Comparison of ENCODE assay signal across 14 cellular contexts in the genomic region with DNA sequence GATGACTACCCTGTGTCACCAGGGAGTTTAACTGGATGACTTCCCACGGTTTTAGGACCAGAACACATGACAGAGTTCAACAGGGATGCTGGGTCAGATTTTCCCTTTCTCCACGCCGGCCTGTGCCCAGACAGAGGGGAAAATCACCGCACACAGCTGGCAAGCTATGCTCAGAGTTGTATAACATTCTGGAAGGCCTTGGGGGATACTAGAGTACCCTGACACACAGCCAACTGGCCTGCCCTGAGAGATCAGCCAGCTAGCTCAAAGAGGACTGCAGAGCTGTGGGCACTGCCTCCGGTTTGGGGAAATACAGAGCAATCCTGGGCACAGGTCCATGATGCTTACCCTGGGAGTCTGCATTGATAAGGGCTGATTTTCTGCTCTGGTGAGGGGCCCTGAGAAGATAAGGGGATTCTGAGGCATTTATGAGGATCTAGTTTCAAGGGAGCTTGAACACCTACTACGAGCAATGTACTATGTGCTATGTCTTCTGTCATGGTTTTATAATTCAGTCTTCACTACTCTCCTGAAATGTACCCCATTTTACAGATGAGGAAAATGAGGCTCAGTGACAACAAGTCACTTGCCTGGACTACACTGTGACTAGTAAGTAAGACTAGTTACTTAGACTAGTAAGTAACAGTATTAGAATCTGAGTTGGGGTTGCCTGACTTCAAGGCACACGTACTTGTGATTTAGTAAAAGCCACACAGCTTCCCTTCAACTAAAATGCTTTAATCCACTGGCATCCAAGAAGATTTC. TPM values are rescaled to one million over a fixed set of nuclear protein-coding genes. Genes with fewer than 3 reads are reported as not detected.
DNase-seq lines count a peak whose midpoint lies in the region; ATAC-seq and TF ChIP-seq lines count a peak whose summit lies in the region.
"Had no signal": no experiment of that assay in that cellular context is flagged by ENCODE, and none has a peak within 500 bp of the region (broad histone marks: within the 10 kb centered on the region; RNA-seq: fewer than 3 reads in every experiment).

No MANE protein-coding gene starts in this region.

- peak; percentile 47 for DNase-seq in astrocyte of the hippocampus (ENCODE audit: low read depth, low spot score)
- peak; percentile 74 to 89 (median 76) for DNase-seq in heart left ventricle
- no peak for DNase-seq in neural progenitor cell (ENCODE audit: low spot score)
- DNase-seq in thoracic aorta (ENCODE audit: low spot score): peak; percentile 17
- DNase-seq in HUDEP-2 (lab: John Stamatoyannopoulos, UW; ENCODE audit: unreplicated experiment in 76 of 76): no peak
- no peak for DNase-seq in activated naive CD4-positive, alpha-beta T cell (lab: John Stamatoyannopoulos, UW)
- no peak for DNase-seq in NCI-H128 (lab: John Stamatoyannopoulos, UW; ENCODE audit: unreplicated experiment)
- DNase-seq: activated CD8-positive, alpha-beta T cell treated with anti-CD3 and anti-CD28 coated beads, Interleukin-2, amount 10 ng/mL, durations not matched to agents 7 days and 5 days; NCI-H526 treated with DMSO at 0.1 percent for 48 hours; PC-9; upper lobe of left lung had no signal

- H3K9ac ChIP-seq in neural progenitor cell: no peak overlapping the region

- H3K27me3 Mint-ChIP-seq in neural progenitor cell (ENCODE audit: insufficient read depth, low read depth): peaks cover 3% of the 10 kb centered on the region

- H3K9me3 ChIP-seq in heart left ventricle (no peaks in the 10 kb centered on the region), neural progenitor cell (ENCODE audit: low read depth) (no peaks in the 10 kb centered on the region), thoracic aorta (no peaks in the 10 kb centered on the region)
- H3K9me3 ChIP-seq: upper lobe of left lung had no signal

- H3K27ac ChIP-seq in heart left ventricle (peak overlapping the region; percentile 4 to 69 (median 46)), neural progenitor cell (no peak overlapping the region), thoracic aorta (peak overlapping the region; percentile 1 to 43)
- H3K27ac ChIP-seq: PC-9, upper lobe of left lung had no signal

- H3K4me3 ChIP-seq in heart left ventricle (no peak overlapping the region), neural progenitor cell (no peak overlapping the region), thoracic aorta (peak overlapping the region; percentile 11)
- H3K4me3 ChIP-seq: PC-9, upper lobe of left lung had no signal

- intact Hi-C loops in heart left ventricle (cut with DNase I): loop anchor here in 3 of 10 donors (5.0 to 10.0 kb wide), 4 partner anchors 78 to 162 kb away; a partner anchor contains a TSS

- H3K27me3 ChIP-seq in heart left ventricle (no peaks in the 10 kb centered on the region), neural progenitor cell (no peaks in the 10 kb centered on the region), thoracic aorta (replicated peaks; ENCODE audit: insufficient read depth) (no peaks in the 10 kb centered on the region)
- H3K27me3 ChIP-seq: upper lobe of left lung had no signal

- no peak overlapping the region for H3K4me2 ChIP-seq in neural progenitor cell
- H3K4me2 ChIP-seq: PC-9 had no signal

- H4K20me1 ChIP-seq in neural progenitor cell (ENCODE audit: low read depth): no peaks in the 10 kb centered on the region

- H3F3A ChIP-seq in neural progenitor cell (ENCODE audit: low read depth): peaks cover 5% of the 10 kb centered on the region

- no peak for TF ChIP-seq POLR2A in heart left ventricle (IDR thresholded peaks at IDR 0.05)

- 22 to 40% (median 35%) methylated on average over 4 to 7 of the region's 7 CpGs for WGBS in heart left ventricle, 4 donors

- H3K4me1 Mint-ChIP-seq in neural progenitor cell: peaks cover 53% of the 10 kb centered on the region

- H3K4me1 ChIP-seq in heart left ventricle: peaks cover 0 to 23% (median 3%) of the 10 kb centered on the region in 12 donors
- peaks cover 38% of the 10 kb centered on the region for H3K4me1 ChIP-seq in neural progenitor cell
- peaks cover 7 to 8% of the 10 kb centered on the region in 2 donors for H3K4me1 ChIP-seq in thoracic aorta (ENCODE audit: control insufficient read depth in 1 of 2, low read depth in 2 of 2)
- H3K4me1 ChIP-seq: upper lobe of left lung had no signal

- TF ChIP-seq CTCF in heart left ventricle (IDR thresholded peaks at IDR 0.05) (no peak), neural progenitor cell (IDR thresholded peaks at IDR 0.05) (no peak), thoracic aorta (IDR thresholded peaks at IDR 0.05) (no peak)

- H3K4me3 Mint-ChIP-seq in neural progenitor cell: no peak overlapping the region
- H3K4me3 Mint-ChIP-seq: activated CD8-positive, alpha-beta T cell treated with anti-CD3 and anti-CD28 coated beads, Interleukin-2, amount 10 ng/mL, durations not matched to agents 7 days and 5 days had no signal

- H3K79me2 ChIP-seq in neural progenitor cell (ENCODE audit: low read depth): no peaks in the 10 kb centered on the region

- no peaks in the 10 kb centered on the region for H3K9me3 Mint-ChIP-seq in neural progenitor cell
- H3K9me3 Mint-ChIP-seq: activated T-helper 2 cell treated with anti-CD3 and anti-CD28 coated beads, Interferon-gamma antibody, Interleukin-2, Interleukin-4, amounts not matched to agents 10 μg/mL and 5 μg/mL and 100 μg/mL, durations not matched to agents 14 hours and 24 hours and 36 hours had no signal

- H3K36me3 Mint-ChIP-seq in neural progenitor cell: no peaks in the 10 kb centered on the region

- no peaks in the 10 kb centered on the region for H3K36me3 ChIP-seq in heart left ventricle
- H3K36me3 ChIP-seq in neural progenitor cell: no peaks in the 10 kb centered on the region
- H3K36me3 ChIP-seq in thoracic aorta: no peaks in the 10 kb centered on the region
- H3K36me3 ChIP-seq: upper lobe of left lung had no signal

- peak overlapping the region; percentile 43 for H2AFZ ChIP-seq in neural progenitor cell (replicated peaks)
- H2AFZ ChIP-seq: PC-9 had no signal

- peak; percentile 96 to 99 (median 98) for ATAC-seq in heart left ventricle
- peak; percentile 57 for ATAC-seq in thoracic aorta (ENCODE audit: insufficient number of reproducible peaks, low FRiP score, low read depth)
- ATAC-seq: activated CD8-positive, alpha-beta T cell treated with anti-CD3 and anti-CD28 coated beads, Interleukin-2, amount 10 ng/mL, durations not matched to agents 7 days and 5 days had no signal

- peak overlapping the region; percentile 72 for H3K27ac Mint-ChIP-seq in neural progenitor cell
- H3K27ac Mint-ChIP-seq: activated CD8-positive, alpha-beta T cell treated with anti-CD3 and anti-CD28 coated beads, Interleukin-2, amount 10 ng/mL, durations not matched to agents 7 days and 5 days; activated T-helper 2 cell treated with anti-CD3 and anti-CD28 coated beads, Interferon-gamma antibody, Interleukin-2, Interleukin-4, amounts not matched to agents 10 μg/mL and 5 μg/mL and 100 μg/mL, durations not matched to agents 14 hours and 24 hours and 36 hours had no signal

RNA-seq across cellular contexts. Expression of a gene that starts 14.7 kb away (rescaled TPM):
- total RNA-seq in heart left ventricle: 100 to 1,000 TPM in 1 of 9 donors, 10 to 100 TPM in 1, 1 to 10 TPM in 4, under 1 TPM in 3; 0.60 to 112 (median 1.6) TPM
- polyA plus RNA-seq in heart left ventricle: 10 to 100 TPM in 1 of 2 donors, 1 to 10 TPM in 1; 2.3 to 40.0 TPM
- total RNA-seq in neural progenitor cell (ENCODE audit: low replicate concordance): not detected in 2 replicates
- total RNA-seq in thoracic aorta: under 1 TPM; 0.07 to 0.14 TPM
- total RNA-seq: activated CD8-positive, alpha-beta T cell treated with anti-CD3 and anti-CD28 coated beads, Interleukin-2, amount 10 ng/mL, durations not matched to agents 7 days and 5 days; activated T-helper 2 cell treated with anti-CD3 and anti-CD28 coated beads, Interferon-gamma antibody, Interleukin-2, Interleukin-4, amounts not matched to agents 10 μg/mL and 5 μg/mL and 100 μg/mL, durations not matched to agents 14 hours and 24 hours and 36 hours; MCF 10A had no signal
- polyA plus RNA-seq: BJ had no signal

Comparison
In these comparisons a context has a peak if more than half of its experiments do, and no peak if none do; other contexts are left out.
1. DNase-seq: peak in astrocyte of the hippocampus (single experiment), heart left ventricle (5 of 5) and thoracic aorta (single experiment); none in neural progenitor cell (single experiment), HUDEP-2 (0 of 76), activated naive CD4-positive, alpha-beta T cell (0 of 4) and NCI-H128 (single experiment).